1 cellular context compared by ENCODE assay signal in genomic region chr16:22325598-22326368, GRCh38.
TF ChIP-seq lines count a peak whose summit lies in the region.

No MANE protein-coding gene starts in this region.

TF ChIP-seq in HepG2, 621 proteins besides CTCF, POLR2A, EP300 and RAD21 (continued from another document):
- TF ChIP-seq ZNF891 (CRISPR knock-in tag; IDR thresholded peaks at IDR 0.05), result 0 out of 2 replicates have a peak, but pooled peaks have one; percentile 41
